8 cellular contexts compared by ENCODE assay signal in genomic region chr7:28958235-28958945, GRCh38. TPM values are rescaled to one million over a fixed set of nuclear protein-coding genes. Genes with fewer than 3 reads are reported as not detected.
DNase-seq lines count a peak whose midpoint lies in the region; ATAC-seq and TF ChIP-seq lines count a peak whose summit lies in the region.

TRIL (minus strand) TSS chr7:28958330; CDS start chr7:28958046, 284 bp downstream.

- no peaks in the 10 kb centered on the region for H3K9me3 ChIP-seq in thymus (ENCODE audit: control insufficient read depth)

- TF ChIP-seq CTCF in GM06990 (IDR thresholded peaks at IDR 0.05; ENCODE audit: insufficient read depth, low read length, poor library complexity, severe bottlenecking), result no peak

- H3K4me3 ChIP-seq in GM06990 (replicated peaks; ENCODE audit: low read depth, low read length) (no peak within 1 kb of the TSS), thymus (ENCODE audit: low read length) (peak within 1 kb of the TSS; percentile 15)

- WGBS in thymus, result 9% methylated on average over 65 of the region's 65 CpGs

- peak; percentile 35 for ATAC-seq in esophagus mucosa
- ATAC-seq in HG02759 (IDR thresholded peaks at IDR 0.05; ENCODE audit: unreplicated experiment), result no peak

- peaks cover 13% of the 10 kb centered on the region for H3K4me1 ChIP-seq in thymus (ENCODE audit: control insufficient read depth, insufficient read depth, low read length)

- H3K36me3 ChIP-seq in GM06990 (ENCODE audit: control insufficient read depth, insufficient read depth, low read length), result no peaks in the 10 kb centered on the region
- H3K36me3 ChIP-seq in thymus (ENCODE audit: control insufficient read depth, insufficient read depth), result no peaks in the 10 kb centered on the region

- DNase-seq in GM06990 (ENCODE audit: extremely low read depth, insufficient read length) (peak; percentile 6), RPMI7951 (ENCODE audit: low read depth) (peak; percentile 90), mesenteric fat pad (ENCODE audit: low spot score) (peak; percentile 90), NCI-H1694 (lab: John Stamatoyannopoulos, UW) (no peak), NCI-H2081 (lab: John Stamatoyannopoulos, UW) (no peak)

- H3K27ac ChIP-seq in thymus (ENCODE audit: low read depth), result no peak within 1 kb of the TSS

- H3K27me3 ChIP-seq in GM06990 (replicated peaks; ENCODE audit: control insufficient read depth, insufficient read depth, low read length) (no peaks in the 10 kb centered on the region; the same call in 1 of the 2 replicates), thymus (ENCODE audit: control insufficient read depth, insufficient read depth) (peaks cover 54% of the 10 kb centered on the region)

RNA-seq across cellular contexts. Expression of gene TRIL, which starts in this region (rescaled TPM):
- total RNA-seq in RPMI7951 (2014; rRNA removed; shearing (Covaris generic)), result 6.4 and 7.1 TPM in 2 replicates
- 2.9 TPM for total RNA-seq in esophagus mucosa
- total RNA-seq in mesenteric fat pad, result 3.7 TPM
- polyA plus RNA-seq in thymus, result 0.32 TPM

Comparison
In these comparisons a context has a peak if more than half of its experiments do, and no peak if none do; other contexts are left out.
1. DNase-seq: peak in GM06990 (single experiment), RPMI7951 (single experiment) and mesenteric fat pad (single experiment); none in NCI-H1694 (single experiment) and NCI-H2081 (0 of 2).